ENCODE assay signal across 16 cellular contexts in the genomic region with DNA sequence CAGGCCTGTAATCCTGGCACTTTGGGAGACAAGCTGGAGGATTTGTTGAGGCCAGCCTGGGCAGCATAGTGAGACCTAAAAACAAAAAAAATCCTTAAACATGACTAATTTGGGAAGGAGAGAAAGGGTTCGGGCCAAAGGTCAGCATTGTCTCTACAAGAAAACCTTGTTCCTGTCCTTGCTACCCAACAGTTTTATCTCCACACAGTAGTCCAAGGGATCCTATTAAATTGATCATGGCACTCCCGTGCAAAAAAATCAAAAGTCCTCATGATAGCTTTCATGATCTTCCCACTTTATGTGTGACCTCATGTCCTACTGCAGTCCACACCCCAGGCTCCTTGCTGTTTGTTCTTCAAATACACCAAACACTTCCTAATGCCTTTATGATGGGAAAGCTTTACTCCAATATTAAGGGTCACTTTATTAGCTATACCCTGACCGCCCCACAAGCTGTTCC. TPM values are rescaled to one million over a fixed set of nuclear protein-coding genes. Genes with fewer than 3 reads are reported as not detected.
A peak's percentile ranks its signal among the peaks of the same experiment; 100 is the strongest.
DNase-seq lines count a peak whose midpoint lies in the region; ATAC-seq, FAIRE-seq and TF ChIP-seq lines count a peak whose summit lies in the region.
"Had no signal": no experiment of that assay in that cellular context is flagged by ENCODE, and none has a peak within 500 bp of the region (broad histone marks: within the 10 kb centered on the region; RNA-seq: fewer than 3 reads in every experiment).

No MANE protein-coding gene starts in this region.

- no peaks in the 10 kb centered on the region for H3K27me3 ChIP-seq in astrocyte (ENCODE audit: insufficient read depth, low read length)
- H3K27me3 ChIP-seq: right atrium auricular region had no signal

- DNase-seq in activated T-cell treated with anti-CD3 and anti-CD28 coated beads, Interleukin-2, amount 50 U/mL, for 72 hours: no peak
- DNase-seq in activated T-cell treated with anti-CD3 and anti-CD28 coated beads, Interleukin-2, amount 50 U/mL, for 48 hours: no peak
- DNase-seq in HT1080 (ENCODE audit: low read depth) (peak; percentile 43), astrocyte (ENCODE audit: low read depth) (no peak), neural crest cell (ENCODE audit: low read depth, low spot score) (no peak), SHP77 (lab: John Stamatoyannopoulos, UW) (no peak), GM10248 (ENCODE audit: extremely low spot score) (no peak)
- DNase-seq: DMS79 treated with DMSO at 0.1 percent for 48 hours; effector CD8-positive, alpha-beta T cell; NCI-H2081; stimulated activated CD4-positive, alpha-beta T cell treated with anti-CD3 and anti-CD28 coated beads, Interleukin-4, amount 100 ng/mL, for 24 hours; SW 1271 had no signal

- peaks cover 35% of the 10 kb centered on the region for H3K4me1 Mint-ChIP-seq in activated T-cell treated with anti-CD3 and anti-CD28 coated beads, Interleukin-2, amount 50 U/mL, for 72 hours (ENCODE audit: low read depth)
- H3K4me1 Mint-ChIP-seq in astrocyte (ENCODE audit: low read depth, unreplicated experiment) (peaks cover 27% of the 10 kb centered on the region), neural crest cell (peaks cover 40% of the 10 kb centered on the region)

- POLR2A ChIA-PET in GM10248 (lab: Yijun Ruan, JAX): interaction anchor here (0.8 to 0.9 kb wide), 2 partner anchors 23 to 25 kb away, joined by 3 to 4 read pairs; no protein-coding TSS in a partner anchor

- no peaks in the 10 kb centered on the region for H3K9me3 Mint-ChIP-seq in activated T-cell treated with anti-CD3 and anti-CD28 coated beads, Interleukin-2, amount 50 U/mL, for 72 hours
- no peaks in the 10 kb centered on the region for H3K9me3 Mint-ChIP-seq in astrocyte (ENCODE audit: unreplicated experiment)
- no peaks in the 10 kb centered on the region for H3K9me3 Mint-ChIP-seq in neural crest cell

- H3K4me2 ChIP-seq in astrocyte (ENCODE audit: low read length): no peak overlapping the region
- H3K4me2 ChIP-seq: KMS-11 had no signal

- no peak overlapping the region for H3K9ac ChIP-seq in astrocyte (ENCODE audit: low read length)
- H3K9ac ChIP-seq: KMS-11 had no signal

- TF ChIP-seq CTCF in astrocyte (IDR thresholded peaks at IDR 0.05; ENCODE audit: insufficient read depth, low read depth, low read length) (no peak), neural crest cell (conservative IDR thresholded peaks at IDR 0.05) (no peak), GM10248 (IDR thresholded peaks at IDR 0.05; ENCODE audit: control extremely low read depth, extremely low read depth, low read depth, missing control alignments) (no peak)

- peak overlapping the region; percentile 40 for H3K27ac Mint-ChIP-seq in activated T-cell treated with anti-CD3 and anti-CD28 coated beads, Interleukin-2, amount 50 U/mL, for 72 hours
- H3K27ac Mint-ChIP-seq in astrocyte (ENCODE audit: unreplicated experiment) (peak overlapping the region; percentile 34), neural crest cell (ENCODE audit: unreplicated experiment) (no peak overlapping the region)

- CTCF ChIA-PET in GM10248 (lab: Yijun Ruan, JAX): no interaction called here

- FAIRE-seq in astrocyte (lab: Jason Lieb, UNC): no peak

- ATAC-seq in activated T-cell treated with anti-CD3 and anti-CD28 coated beads, Interleukin-2, amount 50 U/mL, for 72 hours (replicated peaks in 1 of 2): no peak
- ATAC-seq in HG03025 (IDR thresholded peaks at IDR 0.05; ENCODE audit: low FRiP score, unreplicated experiment): no peak
- ATAC-seq: activated CD4-positive, CD25-positive, alpha-beta regulatory T cell treated with anti-CD3 and anti-CD28 coated beads, Interleukin-2, amount 50 U/mL, for 24 hours had no signal

- no peak overlapping the region for H2AFZ ChIP-seq in astrocyte (ENCODE audit: low read depth, low read length)

- peaks cover 26% of the 10 kb centered on the region for H3K36me3 ChIP-seq in astrocyte (ENCODE audit: insufficient read depth, low read length)

- H3K4me1 ChIP-seq in astrocyte (ENCODE audit: insufficient read depth, low read length): peaks cover 10% of the 10 kb centered on the region

- H3K27ac ChIP-seq in astrocyte (ENCODE audit: low read depth, low read length): no peak overlapping the region
- H3K27ac ChIP-seq: KMS-11, right atrium auricular region had no signal

- H3K4me3 ChIP-seq in astrocyte (ENCODE audit: insufficient read depth, low read depth, low read length): no peak overlapping the region
- H3K4me3 ChIP-seq: right atrium auricular region had no signal

- peaks cover 32% of the 10 kb centered on the region for H3K79me2 ChIP-seq in astrocyte (ENCODE audit: insufficient read depth, low read length)

- peaks cover 45% of the 10 kb centered on the region for H4K20me1 ChIP-seq in astrocyte (ENCODE audit: insufficient read depth, low read length)

- H3K4me3 Mint-ChIP-seq in activated T-cell treated with anti-CD3 and anti-CD28 coated beads, Interleukin-2, amount 50 U/mL, for 72 hours: no peak overlapping the region
- H3K4me3 Mint-ChIP-seq in astrocyte (ENCODE audit: unreplicated experiment) (peak overlapping the region; percentile 72), neural crest cell (peak overlapping the region; percentile 100)

- H3K36me3 Mint-ChIP-seq in activated T-cell treated with anti-CD3 and anti-CD28 coated beads, Interleukin-2, amount 50 U/mL, for 72 hours (ENCODE audit: insufficient read depth in 2 of 2): peaks cover 24 to 36% of the 10 kb centered on the region in 2 donors
- peaks cover 32% of the 10 kb centered on the region for H3K36me3 Mint-ChIP-seq in astrocyte (ENCODE audit: low read depth, unreplicated experiment)
- peaks cover 38% of the 10 kb centered on the region for H3K36me3 Mint-ChIP-seq in neural crest cell (ENCODE audit: low read depth)

- no peaks in the 10 kb centered on the region for H3K27me3 Mint-ChIP-seq in activated T-cell treated with anti-CD3 and anti-CD28 coated beads, Interleukin-2, amount 50 U/mL, for 72 hours (ENCODE audit: low read depth)
- H3K27me3 Mint-ChIP-seq in astrocyte (ENCODE audit: low read depth, unreplicated experiment): no peaks in the 10 kb centered on the region
- peaks cover 3% of the 10 kb centered on the region for H3K27me3 Mint-ChIP-seq in neural crest cell (ENCODE audit: low read depth)

- no peaks in the 10 kb centered on the region for H3K9me3 ChIP-seq in astrocyte (ENCODE audit: insufficient read depth, low read depth, low read length)
- H3K9me3 ChIP-seq: right atrium auricular region had no signal

RNA-seq across cellular contexts. Expression of a gene that starts 4.2 kb away (rescaled TPM):
- total RNA-seq in activated T-cell treated with anti-CD3 and anti-CD28 coated beads, Interleukin-2, amount 50 U/mL, for 72 hours: 1,000 to 10,000 TPM; 2,452 to 2,630 TPM
- 2,510 and 2,511 TPM in 2 replicates for total RNA-seq in HT1080 (2014; rRNA removed; shearing (Covaris generic))
- polyA plus RNA-seq in HT1080 (2015; cell fraction: cytosol; rRNA removed): 2,575 and 4,354 TPM in 2 replicates
- polyA plus RNA-seq in HT1080 (2015; cell fraction: nucleus; rRNA removed): 1,618 and 1,721 TPM in 2 replicates
- total RNA-seq in astrocyte (1,579 and 1,629 TPM in 2 replicates), neural crest cell (2,019 and 2,075 TPM in 2 replicates)

RNA-seq across cellular contexts. Expression of a gene that starts 4.3 kb away (rescaled TPM):
- total RNA-seq in activated T-cell treated with anti-CD3 and anti-CD28 coated beads, Interleukin-2, amount 50 U/mL, for 72 hours: 1 to 10 TPM; 2.5 to 3.6 TPM
- 24.1 and 25.0 TPM in 2 replicates for total RNA-seq in HT1080 (2014; rRNA removed; shearing (Covaris generic))
- 19.0 and 20.3 TPM in 2 replicates for polyA plus RNA-seq in HT1080 (2015; cell fraction: cytosol; rRNA removed)
- polyA plus RNA-seq in HT1080 (2015; cell fraction: nucleus; rRNA removed): 19.1 and 19.4 TPM in 2 replicates
- total RNA-seq in astrocyte (10.7 and 11.0 TPM in 2 replicates), neural crest cell (8.8 and 9.7 TPM in 2 replicates)

RNA-seq across cellular contexts. Expression of a gene that starts 24.0 kb away (rescaled TPM):
- total RNA-seq in activated T-cell treated with anti-CD3 and anti-CD28 coated beads, Interleukin-2, amount 50 U/mL, for 72 hours: 1 to 10 TPM; 5.6 to 8.7 TPM
- 29.6 and 46.4 TPM in 2 replicates for total RNA-seq in HT1080 (2014; rRNA removed; shearing (Covaris generic))
- 31.0 and 44.0 TPM in 2 replicates for polyA plus RNA-seq in HT1080 (2015; cell fraction: cytosol; rRNA removed)
- polyA plus RNA-seq in HT1080 (2015; cell fraction: nucleus; rRNA removed): 26.8 and 28.7 TPM in 2 replicates
- 19.2 and 20.7 TPM in 2 replicates for total RNA-seq in astrocyte
- 8.6 and 10.0 TPM in 2 replicates for total RNA-seq in neural crest cell

Comparison
In these comparisons a context has a peak if more than half of its experiments do, and no peak if none do; other contexts are left out.
1. H3K4me3 Mint-ChIP-seq: peak in astrocyte (single experiment) and neural crest cell (single experiment); none in activated T-cell treated with anti-CD3 and anti-CD28 coated beads, Interleukin-2, amount 50 U/mL, for 72 hours (0 of 2).